8 cellular contexts compared by ENCODE assay signal in the genomic region with DNA sequence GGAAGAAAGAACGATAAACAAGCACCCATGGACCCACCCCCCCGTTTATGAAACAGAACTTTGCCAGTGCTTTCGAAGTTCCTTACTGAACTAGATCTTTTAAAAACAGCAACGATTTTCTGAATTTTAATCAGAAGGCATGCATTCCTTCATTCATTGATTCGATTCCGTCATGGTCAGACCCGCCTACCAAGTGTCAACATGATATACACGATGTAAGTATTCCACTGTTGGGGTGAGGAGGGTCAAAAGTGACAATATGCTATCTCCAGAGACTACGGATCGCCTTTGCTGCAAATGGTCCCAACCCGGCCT. TPM values are rescaled to one million over a fixed set of nuclear protein-coding genes. Genes with fewer than 3 reads are reported as not detected.
DNase-seq lines count a peak whose midpoint lies in the region; ATAC-seq and TF ChIP-seq lines count a peak whose summit lies in the region.

No MANE protein-coding gene starts in this region.

- dilution Hi-C loops in mammary epithelial cell (cut with HindIII; ENCODE audit: low sequenced_read_pairs), result loop anchor here (5.0 kb wide), 1 partner anchor 102 kb away; no protein-coding TSS in a partner anchor

- H4K20me1 ChIP-seq in mammary epithelial cell (ENCODE audit: insufficient read depth, low read length), result peaks cover 8% of the 10 kb centered on the region

- ATAC-seq in Right ventricle myocardium inferior (no peak), GM21528 (IDR thresholded peaks at IDR 0.05; ENCODE audit: low FRiP score, unreplicated experiment) (no peak)

- H3K4me1 ChIP-seq in left ventricle myocardium inferior (peaks cover 39% of the 10 kb centered on the region), mammary epithelial cell (ENCODE audit: insufficient read depth, low read length) (peaks cover 16% of the 10 kb centered on the region), vagina (peaks cover 19% of the 10 kb centered on the region)

- in situ Hi-C loops in mammary epithelial cell (cut with MboI; ENCODE audit: low sequenced_read_pairs in 2 of 2), result loop anchor here (10.0 kb wide), 1 partner anchor 140 kb away; no protein-coding TSS in a partner anchor

- H3K4me3 Mint-ChIP-seq in mesothelial cell of epicardium, result peak overlapping the region; percentile 90

- TF ChIP-seq CTCF in left ventricle myocardium inferior (IDR thresholded peaks at IDR 0.05; ENCODE audit: borderline replicate concordance) (no peak), mammary epithelial cell (conservative IDR thresholded peaks at IDR 0.05 in 1 of 2, IDR thresholded peaks at IDR 0.05 in 1 of 2; ENCODE audit: extremely low read depth in 1 of 2, insufficient read depth in 1 of 2, low read depth in 1 of 2, low read length in 2 of 2) (peak in 1 of 2 donors; percentile 1), mesothelial cell of epicardium (IDR thresholded peaks at IDR 0.05; ENCODE audit: unreplicated experiment) (no peak), vagina (IDR thresholded peaks at IDR 0.05) (no peak)

- H3K36me3 ChIP-seq in left ventricle myocardium inferior (no peaks in the 10 kb centered on the region), mammary epithelial cell (ENCODE audit: insufficient read depth, low read length) (no peaks in the 10 kb centered on the region), vagina (no peaks in the 10 kb centered on the region)

- intact Hi-C loops in left ventricle myocardium inferior (cut with micrococcal nuclease), result no loop called here
- intact Hi-C loops in Right ventricle myocardium inferior (cut with DNase I), result loop anchor here (5.0 to 10.0 kb wide), 6 partner anchors 73 to 300 kb away; partner anchors contain the start of gene STAM2
- intact Hi-C loops in mammary epithelial cell (cut with micrococcal nuclease), result loop anchor here (1.0 to 5.0 kb wide), 4 partner anchors 92 to 238 kb away; no protein-coding TSS in a partner anchor
- intact Hi-C loops in vagina (cut with DNase I), result no loop called here

- peak overlapping the region; percentile 76 for H3K4me2 ChIP-seq in mammary epithelial cell (ENCODE audit: insufficient read depth, low read depth, low read length)

- no peaks in the 10 kb centered on the region for H3K27me3 Mint-ChIP-seq in mesothelial cell of epicardium (ENCODE audit: low read depth)

- peak overlapping the region; percentile 89 for H3K27ac ChIP-seq in left ventricle myocardium inferior (replicated peaks)
- H3K27ac ChIP-seq in mammary epithelial cell (ENCODE audit: insufficient read depth, low read depth, low read length), result no peak overlapping the region
- H3K27ac ChIP-seq in vagina, result peak overlapping the region; percentile 89

- DNase-seq in left ventricle myocardium inferior, result no peak
- no peak for DNase-seq in Right ventricle myocardium inferior (ENCODE audit: missing footprints)
- no peak for DNase-seq in mammary epithelial cell
- no peak for DNase-seq in mesothelial cell of epicardium (ENCODE audit: low spot score in 2 of 2, unreplicated experiment in 2 of 2)
- DNase-seq in vagina (ENCODE audit: extremely low spot score in 2 of 2), result no peak
- DNase-seq in NCI-H1694 (lab: John Stamatoyannopoulos, UW), result no peak
- no peak for DNase-seq in GM19240 (ENCODE audit: insufficient read length, low spot score)

- H3K79me2 ChIP-seq in mammary epithelial cell (ENCODE audit: insufficient read depth, low read length), result peaks cover 47% of the 10 kb centered on the region

- no TSS peak for BruUV-seq in mammary epithelial cell (replicated peaks; lab: Mats Ljungman, UMichigan)

- H3K27ac Mint-ChIP-seq in mesothelial cell of epicardium, result peak overlapping the region; percentile 89

- H3K9ac ChIP-seq in mammary epithelial cell (ENCODE audit: insufficient read depth, low read length), result peak overlapping the region; percentile 38

- 15% methylated on average over 8 of the region's 11 CpGs for WGBS in mammary epithelial cell (ENCODE audit: low coverage, missing lambda C conversion rate)

- H3K4me1 Mint-ChIP-seq in mesothelial cell of epicardium, result peaks cover 37% of the 10 kb centered on the region

- H3K27me3 ChIP-seq in left ventricle myocardium inferior (ENCODE audit: low read depth), result no peaks in the 10 kb centered on the region
- H3K27me3 ChIP-seq in mammary epithelial cell (ENCODE audit: insufficient read depth, low read length), result no peaks in the 10 kb centered on the region
- no peaks in the 10 kb centered on the region for H3K27me3 ChIP-seq in vagina

- peak overlapping the region; percentile 99 for H2AFZ ChIP-seq in mammary epithelial cell (ENCODE audit: low read depth, low read length)

- peak overlapping the region; percentile 97 for H3K4me3 ChIP-seq in left ventricle myocardium inferior
- peak overlapping the region; percentile 81 to 93 (median 81) for H3K4me3 ChIP-seq in mammary epithelial cell (replicated peaks in 1 of 3; ENCODE audit: insufficient read depth in 1 of 3, low read depth in 2 of 3, low read length in 3 of 3)
- peak overlapping the region; percentile 83 to 98 for H3K4me3 ChIP-seq in vagina

- no peaks in the 10 kb centered on the region for H3K9me3 Mint-ChIP-seq in mesothelial cell of epicardium

- H3K9me3 ChIP-seq in left ventricle myocardium inferior (replicated peaks), result no peaks in the 10 kb centered on the region
- no peaks in the 10 kb centered on the region for H3K9me3 ChIP-seq in mammary epithelial cell (replicated peaks; ENCODE audit: insufficient read depth, low read length)
- H3K9me3 ChIP-seq in vagina, result no peaks in the 10 kb centered on the region

- no peak for TF ChIP-seq POLR2A in vagina (IDR thresholded peaks at IDR 0.05)

- no peaks in the 10 kb centered on the region for H3K36me3 Mint-ChIP-seq in mesothelial cell of epicardium

- CTCF ChIA-PET in mammary epithelial cell (lab: Charles Lee; ENCODE audit: low non-redundant PET), result no interaction called here

RNA-seq across cellular contexts. Expression of gene FMNL2, which starts 0.3 kb away (rescaled TPM):
- total RNA-seq in left ventricle myocardium inferior, result 5.5 TPM
- 7.2 TPM for total RNA-seq in Right ventricle myocardium inferior
- 10 to 100 TPM; 26.5 to 62.9 TPM for total RNA-seq in mammary epithelial cell
- 25.0 TPM for polyA plus RNA-seq in mammary epithelial cell
- polyA minus RNA-seq in mammary epithelial cell, result 33.6 TPM
- 50.2 to 52.6 TPM (median 51.5 TPM) in 3 replicates for total RNA-seq in mesothelial cell of epicardium
- total RNA-seq in vagina, result 35.4 TPM

Comparison
In these comparisons a context has a peak if more than half of its experiments do, and no peak if none do; other contexts are left out.
1. intact Hi-C loops: an anchor here in Right ventricle myocardium inferior (5.0 to 10.0 kb wide) and mammary epithelial cell (1.0 to 5.0 kb wide); none called in left ventricle myocardium inferior and vagina.